ENCODE assay signal across 7 cellular contexts in genomic region chr19:42270346-42271044, GRCh38. TPM values are rescaled to one million over a fixed set of nuclear protein-coding genes. Genes with fewer than 3 reads are reported as not detected.
A peak's percentile ranks its signal among the peaks of the same experiment; 100 is the strongest.
DNase-seq lines count a peak whose midpoint lies in the region; ATAC-seq and TF ChIP-seq lines count a peak whose summit lies in the region.

No MANE protein-coding gene starts in this region.

- DNase-seq in PC-3 (peak; percentile 57), activated gamma-delta T cell (lab: John Stamatoyannopoulos, UW) (peak; percentile 53), head of caudate nucleus (peak in 41 of 42 donors; percentile 32 to 84 (median 69)), retinal pigment epithelial cell (ENCODE audit: low read depth) (peak; percentile 90), NCI-H1694 treated with DMSO at 0.1 percent for 48 hours (lab: John Stamatoyannopoulos, UW) (no peak), iPS-NIHi11 (ENCODE audit: low spot score) (no peak)

- H3K4me1 ChIP-seq in PC-3 (ENCODE audit: insufficient read depth, low read length), result peaks cover 22% of the 10 kb centered on the region

- TF ChIP-seq POLR2A in GM18505 (IDR thresholded peaks at IDR 0.05; ENCODE audit: borderline replicate concordance, extremely low read depth, insufficient read depth, insufficient read length), result peak; percentile 57

- H3K79me2 ChIP-seq in PC-3 (ENCODE audit: low read length), result peaks cover 26% of the 10 kb centered on the region

- H3K4me3 ChIP-seq in PC-3 (ENCODE audit: low read length) (peak overlapping the region; percentile 79), retinal pigment epithelial cell (ENCODE audit: low read length) (peak overlapping the region; percentile 77)

- TF ChIP-seq CTCF in PC-3 (conservative IDR thresholded peaks at IDR 0.05; ENCODE audit: low read depth, low read length), result no peak
- no peak for TF ChIP-seq CTCF in retinal pigment epithelial cell (conservative IDR thresholded peaks at IDR 0.05; ENCODE audit: low read depth, low read length)

- POLR2A ChIA-PET in PC-3 (lab: Charles Lee; ENCODE audit: unreplicated experiment), result interaction anchor here (0.5 kb wide), 1 partner anchor 8 kb away, joined by 7 read pairs; no protein-coding TSS in a partner anchor

- no peaks in the 10 kb centered on the region for H4K20me1 ChIP-seq in PC-3 (ENCODE audit: low read length)

- H3K27ac ChIP-seq in PC-3 (ENCODE audit: low read length), result peak overlapping the region; percentile 93

- CTCF ChIA-PET in PC-3 (lab: Charles Lee), result interaction anchor here (0.9 kb wide), 1 partner anchor 24 kb away, joined by 3 read pairs; no protein-coding TSS in a partner anchor

- no peaks in the 10 kb centered on the region for H3F3A ChIP-seq in PC-3 (ENCODE audit: low read length, unreplicated experiment)

- H3K4me2 ChIP-seq in PC-3 (ENCODE audit: low read length), result peak overlapping the region; percentile 99

- no peaks in the 10 kb centered on the region for H3K27me3 ChIP-seq in PC-3 (ENCODE audit: low read length)

- ATAC-seq in GM18505 (IDR thresholded peaks at IDR 0.05; ENCODE audit: unreplicated experiment) (no peak), PC-3 (no peak)

- no peaks in the 10 kb centered on the region for H3K36me3 ChIP-seq in PC-3 (ENCODE audit: low read depth, low read length)

- H2AFZ ChIP-seq in PC-3 (ENCODE audit: low read length), result peak overlapping the region; percentile 59; the same call in 1 of the 2 replicates

- peak overlapping the region; percentile 89 for H3K9ac ChIP-seq in PC-3 (ENCODE audit: low read length)

- intact Hi-C loops in PC-3 (cut with micrococcal nuclease) (no loop called here), head of caudate nucleus (cut with DNase I) (no loop called here)

- no peaks in the 10 kb centered on the region for H3K9me3 ChIP-seq in PC-3 (ENCODE audit: low read length)

- no peaks in the 10 kb centered on the region for H3K9me2 ChIP-seq in PC-3 (replicated peaks; ENCODE audit: low read length)

- no TSS peak for BruUV-seq in PC-3 (replicated peaks; lab: Mats Ljungman, UMichigan)

RNA-seq across cellular contexts. Expression of gene CIC, which starts 1.4 kb away (rescaled TPM):
- 9.8 and 21.4 TPM in 2 replicates for total RNA-seq in PC-3 (2014; rRNA removed)

RNA-seq across cellular contexts. Expression of gene ERF, which starts 15.6 kb away (rescaled TPM):
- 17.0 and 40.2 TPM in 2 replicates for total RNA-seq in PC-3 (2014; rRNA removed)

RNA-seq across cellular contexts. Expression of gene GSK3A, which starts 28.1 kb away (rescaled TPM):
- 25.0 and 29.0 TPM in 2 replicates for total RNA-seq in PC-3 (2014; rRNA removed)

RNA-seq across cellular contexts. Expression of gene PRR19, which starts 31.4 kb away (rescaled TPM):
- total RNA-seq in PC-3 (2014; rRNA removed), result not detected in 2 replicates

RNA-seq across cellular contexts. Expression of gene PAFAH1B3, which starts 31.9 kb away (rescaled TPM):
- not detected in 2 replicates for total RNA-seq in PC-3 (2014; rRNA removed)

Comparison
In these comparisons a context has a peak if more than half of its experiments do, and no peak if none do; other contexts are left out.
1. DNase-seq: peak in PC-3 (single experiment), activated gamma-delta T cell (single experiment), head of caudate nucleus (41 of 42) and retinal pigment epithelial cell (single experiment); none in NCI-H1694 treated with DMSO at 0.1 percent for 48 hours (single experiment) and iPS-NIHi11 (single experiment).